19 cellular contexts compared by ENCODE assay signal in genomic region chr5:145960166-145960565, GRCh38. TPM values are rescaled to one million over a fixed set of nuclear protein-coding genes. Genes with fewer than 3 reads are reported as not detected.
A peak's percentile ranks its signal among the peaks of the same experiment; 100 is the strongest.
DNase-seq lines count a peak whose midpoint lies in the region; ATAC-seq and TF ChIP-seq lines count a peak whose summit lies in the region.
"Had no signal": no experiment of that assay in that cellular context is flagged by ENCODE, and none has a peak within 500 bp of the region (broad histone marks: within the 10 kb centered on the region; RNA-seq: fewer than 3 reads in every experiment).

No MANE protein-coding gene starts in this region.

- H3K27ac ChIP-seq in PC-9: peak overlapping the region; percentile 89
- H3K27ac ChIP-seq: GM23248, RWPE1, SJSA1 had no signal

- TF ChIP-seq CTCF in Calu3 (IDR thresholded peaks at IDR 0.05; ENCODE audit: unreplicated experiment) (no peak), PC-9 (conservative IDR thresholded peaks at IDR 0.05) (no peak), nephron progenitor cell (IDR thresholded peaks at IDR 0.05) (no peak)

- H3K4me3 Mint-ChIP-seq in Calu3 (ENCODE audit: low read depth, unreplicated experiment) (no peak overlapping the region), nephron progenitor cell (no peak overlapping the region)

- BruUV-seq in Calu3 (replicated peaks; lab: Mats Ljungman, UMichigan): no TSS peak
- BruUV-seq in PC-9 (replicated peaks; lab: Mats Ljungman, UMichigan): no TSS peak

- peaks cover 27% of the 10 kb centered on the region for H3K4me1 ChIP-seq in PC-9 (replicated peaks; ENCODE audit: insufficient read depth)

- H3K36me3 Mint-ChIP-seq in Calu3 (ENCODE audit: insufficient read depth, unreplicated experiment): no peaks in the 10 kb centered on the region
- H3K36me3 Mint-ChIP-seq in nephron progenitor cell (ENCODE audit: low read depth): no peaks in the 10 kb centered on the region

- no peak overlapping the region for H2AFZ ChIP-seq in PC-9
- H2AFZ ChIP-seq: GM23248 had no signal

- intact Hi-C loops in Calu3 (cut with micrococcal nuclease; ENCODE audit: unreplicated experiment): no loop called here
- intact Hi-C loops in PC-9 (cut with micrococcal nuclease; ENCODE audit: unreplicated experiment): loop anchor here (2.0 kb wide), 2 partner anchors 13 to 23 kb away; partner anchors contain the start of gene SH3RF2

- DNase-seq in Calu3: no peak
- no peak for DNase-seq in PC-9
- peak; percentile 24 for DNase-seq in dedifferentiated amniotic fluid mesenchymal stem cell (ENCODE audit: extremely low spot score)
- DNase-seq in nephron progenitor cell: no peak
- DNase-seq in activated naive CD4-positive, alpha-beta T cell (lab: John Stamatoyannopoulos, UW): no peak
- no peak for DNase-seq in anterior cingulate cortex (lab: John Stamatoyannopoulos, UW)
- DNase-seq: ACHN, COR-L47, GM23248, NCI-H1417 treated with DMSO at 0.1 percent for 48 hours, NCI-H1930, NCI-H2171 treated with DMSO at 0.1 percent for 48 hours, NCI-H748 treated with DMSO at 0.1 percent for 48 hours, OCI-M1 had no signal

- 0 out of 2 replicates have a peak, but pooled peaks cover 4% of the 10 kb centered on the region for H3K79me2 ChIP-seq in PC-9 (ENCODE audit: low read depth)

- H3K27ac Mint-ChIP-seq in Calu3 (ENCODE audit: unreplicated experiment) (peak overlapping the region; percentile 50), nephron progenitor cell (peak overlapping the region; percentile 73)

- POLR2A ChIA-PET in PC-9 (lab: Charles Lee; ENCODE audit: unreplicated experiment): interaction anchor here (0.5 kb wide), 1 partner anchor 16 kb away, joined by 16 read pairs; no protein-coding TSS in a partner anchor

- no peaks in the 10 kb centered on the region for H3K9me3 ChIP-seq in PC-9 (ENCODE audit: insufficient read depth, low read depth)
- H3K9me3 ChIP-seq: SJSA1 had no signal

- CTCF ChIA-PET in Calu3 (lab: Charles Lee): interaction anchor here (1.0 to 1.2 kb wide), 2 partner anchors 14 to 16 kb away, joined by 3 to 4 read pairs; no protein-coding TSS in a partner anchor
- CTCF ChIA-PET in PC-9 (lab: Charles Lee): interaction anchor here (1.6 kb wide), 1 partner anchor 16 kb away, joined by 6 read pairs; no protein-coding TSS in a partner anchor

- no peak overlapping the region for H3K4me3 ChIP-seq in PC-9
- H3K4me3 ChIP-seq: GM23248, SJSA1 had no signal

- peaks cover 25% of the 10 kb centered on the region for H3F3A ChIP-seq in PC-9 (ENCODE audit: insufficient read depth, low read depth)

- no peaks in the 10 kb centered on the region for H3K9me2 ChIP-seq in PC-9 (ENCODE audit: insufficient read depth)

- H3K4me2 ChIP-seq in PC-9: peak overlapping the region; percentile 50

- H3K9me3 Mint-ChIP-seq in Calu3 (ENCODE audit: low read depth, unreplicated experiment) (peaks cover 2% of the 10 kb centered on the region), nephron progenitor cell (no peaks in the 10 kb centered on the region)

- H3K4me1 Mint-ChIP-seq in Calu3 (ENCODE audit: low read depth, unreplicated experiment) (peaks cover 31% of the 10 kb centered on the region), nephron progenitor cell (peaks cover 13% of the 10 kb centered on the region)

- H4K20me1 ChIP-seq in PC-9 (ENCODE audit: insufficient read depth): no peaks in the 10 kb centered on the region

- no peak for ATAC-seq in HG03135 (IDR thresholded peaks at IDR 0.05; ENCODE audit: unreplicated experiment)
- no peak for ATAC-seq in GM19455 (IDR thresholded peaks at IDR 0.05; ENCODE audit: unreplicated experiment)
- ATAC-seq: HCT116 had no signal

- H3K27me3 ChIP-seq in PC-9 (ENCODE audit: insufficient read depth, low read depth): no peaks in the 10 kb centered on the region
- H3K27me3 ChIP-seq: SJSA1 had no signal

- no peaks in the 10 kb centered on the region for H3K36me3 ChIP-seq in PC-9 (ENCODE audit: low read depth)

- H3K27me3 Mint-ChIP-seq in Calu3 (ENCODE audit: unreplicated experiment) (no peaks in the 10 kb centered on the region), nephron progenitor cell (ENCODE audit: low read depth, poor library complexity) (peaks cover 3% of the 10 kb centered on the region)

RNA-seq across cellular contexts. Expression of gene SH3RF2, which starts 23.8 kb away (rescaled TPM):
- total RNA-seq in Calu3 (2022) (21.9 and 25.1 TPM in 2 replicates), PC-9 (2021) (30.9 and 37.2 TPM in 2 replicates)
- total RNA-seq: GM23248 had no signal
